Comparison of ENCODE assay signal across 23 cellular contexts in genomic region chr12:13079440-13079906, GRCh38. TPM values are rescaled to one million over a fixed set of nuclear protein-coding genes. Genes with fewer than 3 reads are reported as not detected.
DNase-seq lines count a peak whose midpoint lies in the region; ATAC-seq and TF ChIP-seq lines count a peak whose summit lies in the region.
"Had no signal": no experiment of that assay in that cellular context is flagged by ENCODE, and none has a peak within 500 bp of the region (broad histone marks: within the 10 kb centered on the region; RNA-seq: fewer than 3 reads in every experiment).

No MANE protein-coding gene starts in this region.

- no peaks in the 10 kb centered on the region for H3K4me1 ChIP-seq in hepatocyte (ENCODE audit: insufficient read depth)
- H3K4me1 ChIP-seq: pancreas, tibial nerve had no signal

- H3K36me3 ChIP-seq in brain microvascular endothelial cell (replicated peaks), result no peaks in the 10 kb centered on the region
- H3K36me3 ChIP-seq in hepatocyte (replicated peaks; ENCODE audit: insufficient read depth, low read depth), result no peaks in the 10 kb centered on the region
- H3K36me3 ChIP-seq: pancreas had no signal

- no peak overlapping the region for H3K27ac ChIP-seq in brain microvascular endothelial cell
- peak overlapping the region; percentile 17 for H3K27ac ChIP-seq in hepatocyte
- H3K27ac ChIP-seq: BLaER1 treated with 17β-estradiol and CSF1 and Interleukin-3, amounts not matched to agents 10 nM and 100 nM; pancreas; tibial nerve had no signal

- peak; percentile 59 for DNase-seq in NCI-H748 (lab: John Stamatoyannopoulos, UW; ENCODE audit: unreplicated experiment)
- DNase-seq in NCI-H748 treated with DMSO at 0.1 percent for 48 hours (lab: John Stamatoyannopoulos, UW), result no peak
- DNase-seq in brain microvascular endothelial cell, result no peak
- DNase-seq in hepatocyte (ENCODE audit: low spot score), result no peak
- no peak for DNase-seq in COLO829 (ENCODE audit: low spot score)
- no peak for DNase-seq in GM20000 (ENCODE audit: low spot score)
- no peak for DNase-seq in cardiac septum (ENCODE audit: low spot score)
- DNase-seq: 8988T; activated CD4-positive, alpha-beta memory T cell treated with anti-CD3 and anti-CD28 coated beads for 36 hours; activated naive CD4-positive, alpha-beta T cell; DMS79; hypothalamus; Kasumi-1; naive thymus-derived CD4-positive, alpha-beta T cell; NCI-H1092 treated with DMSO at 0.1 percent for 48 hours; NCI-H2081 treated with DMSO at 0.1 percent for 48 hours; pancreas; stimulated activated CD4-positive, alpha-beta T cell treated with anti-CD3 and anti-CD28 coated beads, Interleukin-2, amount 100 ng/mL, for 24 hours had no signal

- no peak overlapping the region for H3K4me3 ChIP-seq in brain microvascular endothelial cell (ENCODE audit: low read depth, low read length)
- H3K4me3 ChIP-seq in hepatocyte, result no peak overlapping the region
- H3K4me3 ChIP-seq: BLaER1 treated with 17β-estradiol and CSF1 and Interleukin-3, amounts not matched to agents 10 nM and 100 nM; pancreas; tibial nerve had no signal

- H4K20me1 ChIP-seq in hepatocyte (ENCODE audit: insufficient read depth, poor library complexity, severe bottlenecking), result no peaks in the 10 kb centered on the region
- H4K20me1 ChIP-seq: BLaER1 treated with 17β-estradiol and CSF1 and Interleukin-3, amounts not matched to agents 10 nM and 100 nM had no signal

- TF ChIP-seq CTCF in brain microvascular endothelial cell (IDR thresholded peaks at IDR 0.05; ENCODE audit: low read depth, low read length, missing control alignments), result peak; percentile 38
- TF ChIP-seq CTCF in hepatocyte (IDR thresholded peaks at IDR 0.05; ENCODE audit: poor library complexity), result peak; percentile 3
- no peak for TF ChIP-seq CTCF in GM20000 (IDR thresholded peaks at IDR 0.05; ENCODE audit: extremely low read depth, missing control alignments)

- no peak overlapping the region for H3K4me2 ChIP-seq in hepatocyte
- H3K4me2 ChIP-seq: BLaER1 treated with 17β-estradiol and CSF1 and Interleukin-3, amounts not matched to agents 10 nM and 100 nM had no signal

- H3K27me3 ChIP-seq in brain microvascular endothelial cell (replicated peaks), result no peaks in the 10 kb centered on the region
- no peaks in the 10 kb centered on the region for H3K27me3 ChIP-seq in hepatocyte
- H3K27me3 ChIP-seq: BLaER1 treated with 17β-estradiol and CSF1 and Interleukin-3, amounts not matched to agents 10 nM and 100 nM; pancreas; tibial nerve had no signal

- no peaks in the 10 kb centered on the region for H3K9me2 ChIP-seq in hepatocyte (replicated peaks; ENCODE audit: insufficient read depth)

- intact Hi-C loops in cardiac septum (cut with DNase I), result no loop called here

- 79% methylated on average over 8 of the region's 8 CpGs for WGBS in hepatocyte (ENCODE audit: low lambda C conversion rate, missing lambda C conversion rate)

- ATAC-seq in HG02840 (IDR thresholded peaks at IDR 0.05; ENCODE audit: low FRiP score, unreplicated experiment), result no peak
- ATAC-seq: naive thymus-derived CD4-positive, alpha-beta T cell; pancreas had no signal

- in situ Hi-C loops in brain microvascular endothelial cell (cut with HindIII; ENCODE audit: low pct_ligation_motif_present, low sequenced_read_pairs), result no loop called here

- H3K79me2 ChIP-seq in hepatocyte, result no peaks in the 10 kb centered on the region

- no peak overlapping the region for H2AFZ ChIP-seq in hepatocyte

- no peaks in the 10 kb centered on the region for H3K9me3 ChIP-seq in hepatocyte (ENCODE audit: low read depth)
- H3K9me3 ChIP-seq: pancreas, tibial nerve had no signal

RNA-seq across cellular contexts. Expression of gene GSG1, which starts 24.0 kb away (rescaled TPM):
- total RNA-seq in hepatocyte (1.5 TPM in 1 of 2 replicates, not detected in the other), cardiac septum (not detected)
- 0.37 and 0.72 TPM in 2 replicates for polyA plus RNA-seq in hepatocyte
- total RNA-seq: activated CD4-positive, alpha-beta memory T cell treated with anti-CD3 and anti-CD28 coated beads for 36 hours; kidney epithelial cell; naive thymus-derived CD4-positive, alpha-beta T cell; NCI-H460; tibial nerve had no signal
- polyA plus RNA-seq: naive thymus-derived CD4-positive, alpha-beta T cell had no signal

RNA-seq across cellular contexts. Expression of gene FAM234B, which starts 35.3 kb away (rescaled TPM):
- total RNA-seq in hepatocyte (4.0 and 4.1 TPM in 2 replicates), cardiac septum (1.6 TPM)
- 0.66 and 0.85 TPM in 2 replicates for polyA plus RNA-seq in hepatocyte
